20 cellular contexts compared by ENCODE assay signal in genomic region chr9:133738806-133739150, GRCh38. TPM values are rescaled to one million over a fixed set of nuclear protein-coding genes. Genes with fewer than 3 reads are reported as not detected.
DNase-seq lines count a peak whose midpoint lies in the region; ATAC-seq and TF ChIP-seq lines count a peak whose summit lies in the region.
"Had no signal": no experiment of that assay in that cellular context is flagged by ENCODE, and none has a peak within 500 bp of the region (broad histone marks: within the 10 kb centered on the region; RNA-seq: fewer than 3 reads in every experiment).

No MANE protein-coding gene starts in this region.

- H3K27me3 ChIP-seq in testis, result no peaks in the 10 kb centered on the region
- H3K27me3 ChIP-seq in Karpas-422 (ENCODE audit: low read length), result no peaks in the 10 kb centered on the region
- H3K27me3 ChIP-seq: BE2C, gastrocnemius medialis, upper lobe of left lung had no signal

- H3K9ac ChIP-seq in Karpas-422 (ENCODE audit: low read length), result no peak overlapping the region

- H3K4me2 ChIP-seq in Karpas-422 (ENCODE audit: low read depth, low read length, poor library complexity, severe bottlenecking), result no peak overlapping the region

- H3K27ac Mint-ChIP-seq in central memory CD8-positive, alpha-beta T cell (ENCODE audit: low read depth), result no peak overlapping the region
- H3K27ac Mint-ChIP-seq in mesothelial cell of epicardium, result no peak overlapping the region
- H3K27ac Mint-ChIP-seq: activated naive CD8-positive, alpha-beta T cell treated with anti-CD3 and anti-CD28 coated beads, Interleukin-2, amount 50 U/mL, for 24 hours had no signal

- H3K9me3 ChIP-seq in testis, result no peaks in the 10 kb centered on the region
- H3K9me3 ChIP-seq in Karpas-422 (ENCODE audit: low read length), result no peaks in the 10 kb centered on the region
- H3K9me3 ChIP-seq: BE2C, gastrocnemius medialis, HAP-1, MG63, upper lobe of left lung had no signal

- no peak overlapping the region for H2AFZ ChIP-seq in Karpas-422 (ENCODE audit: low read length)

- TF ChIP-seq CTCF in mesothelial cell of epicardium (IDR thresholded peaks at IDR 0.05; ENCODE audit: unreplicated experiment) (no peak), testis (IDR thresholded peaks at IDR 0.05) (no peak)

- peaks cover 5% of the 10 kb centered on the region for H3K36me3 Mint-ChIP-seq in central memory CD8-positive, alpha-beta T cell (ENCODE audit: insufficient read depth)
- H3K36me3 Mint-ChIP-seq in mesothelial cell of epicardium, result no peaks in the 10 kb centered on the region

- TF ChIP-seq POLR2A in testis (IDR thresholded peaks at IDR 0.05), result no peak

- intact Hi-C loops in testis (cut with DNase I; ENCODE audit: low total_unique reads), result loop anchor here (10.0 kb wide), 1 partner anchor 204 kb away; the partner anchor contains the start of gene ADAMTSL2

- no peaks in the 10 kb centered on the region for H3K9me3 Mint-ChIP-seq in central memory CD8-positive, alpha-beta T cell
- no peaks in the 10 kb centered on the region for H3K9me3 Mint-ChIP-seq in mesothelial cell of epicardium
- H3K9me3 Mint-ChIP-seq: activated naive CD8-positive, alpha-beta T cell treated with anti-CD3 and anti-CD28 coated beads, Interleukin-2, amount 50 U/mL, for 24 hours had no signal

- no peaks in the 10 kb centered on the region for H3K9me2 ChIP-seq in Karpas-422 (replicated peaks; ENCODE audit: insufficient read depth, low read length)

- 70% methylated on average over 5 of the region's 5 CpGs; no CpG with 5 or more reads in 1 of the 2 donors for WGBS in testis, 2 donors

- DNase-seq in activated effector memory CD4-positive, alpha-beta T cell treated with anti-CD3 and anti-CD28 coated beads, Interleukin-2, amount 50 U/mL, for 16 hours, result peak; percentile 45
- DNase-seq in activated effector memory CD4-positive, alpha-beta T cell treated with Interleukin-2 at 50 U/mL for 16 hours, result no peak
- DNase-seq in central memory CD8-positive, alpha-beta T cell (ENCODE audit: low spot score in 2 of 2), result no peak
- DNase-seq in mesothelial cell of epicardium (ENCODE audit: low spot score in 2 of 2, unreplicated experiment in 2 of 2) (no peak), testis (peak; percentile 9), Karpas-422 (no peak)
- DNase-seq: 8988T; activated CD4-positive, alpha-beta T cell treated with anti-CD3 and anti-CD28 coated beads for 1 hour; BE2C; erythroblast; gastrocnemius medialis; GDM1; left colon; MG63 had no signal

- no peaks in the 10 kb centered on the region for H4K20me1 ChIP-seq in Karpas-422 (ENCODE audit: insufficient read depth, low read depth, low read length)

- no peaks in the 10 kb centered on the region for H3K27me3 Mint-ChIP-seq in central memory CD8-positive, alpha-beta T cell
- H3K27me3 Mint-ChIP-seq in mesothelial cell of epicardium (ENCODE audit: low read depth), result peaks cover 4% of the 10 kb centered on the region
- H3K27me3 Mint-ChIP-seq: activated naive CD8-positive, alpha-beta T cell treated with anti-CD3 and anti-CD28 coated beads, Interleukin-2, amount 50 U/mL, for 24 hours had no signal

- H3K27ac ChIP-seq in testis (no peak overlapping the region), Karpas-422 (ENCODE audit: low read length) (no peak overlapping the region)
- H3K27ac ChIP-seq: SK-N-MC had no signal

- no peaks in the 10 kb centered on the region for H3K4me1 Mint-ChIP-seq in central memory CD8-positive, alpha-beta T cell
- H3K4me1 Mint-ChIP-seq in mesothelial cell of epicardium, result peaks cover 10% of the 10 kb centered on the region

- no peaks in the 10 kb centered on the region for H3K79me2 ChIP-seq in Karpas-422 (ENCODE audit: low read length)

- ATAC-seq in central memory CD8-positive, alpha-beta T cell (replicated peaks; ENCODE audit: extremely low read depth, poor library complexity, severe bottlenecking), result no peak
- no peak for ATAC-seq in GM21786 (IDR thresholded peaks at IDR 0.05; ENCODE audit: unreplicated experiment)
- no peak for ATAC-seq in HG02840 (IDR thresholded peaks at IDR 0.05; ENCODE audit: low FRiP score, unreplicated experiment)

- no peaks in the 10 kb centered on the region for H3K36me3 ChIP-seq in testis (ENCODE audit: low read depth, missing control alignments)
- no peaks in the 10 kb centered on the region for H3K36me3 ChIP-seq in Karpas-422 (ENCODE audit: insufficient read depth, low read length)
- H3K36me3 ChIP-seq: BE2C, gastrocnemius medialis, HAP-1, MG63, upper lobe of left lung had no signal

- H3K4me1 ChIP-seq in testis (peaks cover 13% of the 10 kb centered on the region), Karpas-422 (ENCODE audit: low read length) (peaks cover 4% of the 10 kb centered on the region; the same call in 1 of the 2 replicates)
- H3K4me1 ChIP-seq: HAP-1 had no signal

- H3K4me3 ChIP-seq in testis (no peak overlapping the region), Karpas-422 (ENCODE audit: low read length) (no peak overlapping the region)
- H3K4me3 ChIP-seq: MG63 had no signal

- H3K4me3 Mint-ChIP-seq in central memory CD8-positive, alpha-beta T cell, result peak overlapping the region; percentile 56
- peak overlapping the region; percentile 66 for H3K4me3 Mint-ChIP-seq in mesothelial cell of epicardium

RNA-seq across cellular contexts. Expression of gene SARDH, which starts 0.6 kb away (rescaled TPM):
- 11.8 to 13.9 TPM (median 12.9 TPM) in 3 replicates for total RNA-seq in mesothelial cell of epicardium
- total RNA-seq in testis, result 1 to 10 TPM; 5.1 to 7.2 TPM
- 2.6 TPM for polyA plus RNA-seq in testis (ENCODE audit: insufficient read depth, low read depth, low replicate concordance)
- total RNA-seq in Karpas-422 (2014; rRNA removed; shearing (Covaris generic); ENCODE audit: low replicate concordance), result not detected in 2 replicates

Comparison
In these comparisons a context has a peak if more than half of its experiments do, and no peak if none do; other contexts are left out.
1. DNase-seq: peak in activated effector memory CD4-positive, alpha-beta T cell treated with anti-CD3 and anti-CD28 coated beads, Interleukin-2, amount 50 U/mL, for 16 hours (single experiment) and testis (single experiment); none in activated effector memory CD4-positive, alpha-beta T cell treated with Interleukin-2 at 50 U/mL for 16 hours (single experiment), central memory CD8-positive, alpha-beta T cell (0 of 2), mesothelial cell of epicardium (0 of 2) and Karpas-422 (single experiment).